15 cellular contexts compared by ENCODE assay signal in genomic region chr4:140097572-140097971, GRCh38. TPM values are rescaled to one million over a fixed set of nuclear protein-coding genes. Genes with fewer than 3 reads are reported as not detected.
DNase-seq lines count a peak whose midpoint lies in the region; ATAC-seq and TF ChIP-seq lines count a peak whose summit lies in the region.
"Had no signal": no experiment of that assay in that cellular context is flagged by ENCODE, and none has a peak within 500 bp of the region (broad histone marks: within the 10 kb centered on the region; RNA-seq: fewer than 3 reads in every experiment).

No MANE protein-coding gene starts in this region.

- H3K4me3 ChIP-seq in ACC112 (ENCODE audit: low read depth, low read length) (no peak overlapping the region), DND-41 (ENCODE audit: low read depth in 1 of 2, low read length in 2 of 2) (no peak overlapping the region), body of pancreas (no peak overlapping the region), neutrophil (ENCODE audit: low read depth in 1 of 2, low read length in 1 of 2) (no peak overlapping the region)
- H3K4me3 ChIP-seq: cardiac muscle cell, HAP-1 had no signal

- H3K9ac ChIP-seq in DND-41 (ENCODE audit: low read depth, low read length), result no peak overlapping the region

- H3K4me2 ChIP-seq in DND-41 (ENCODE audit: insufficient read depth, low read length), result no peak overlapping the region

- no peaks in the 10 kb centered on the region for H3K27me3 ChIP-seq in ACC112 (ENCODE audit: insufficient read depth, low read length)
- H3K27me3 ChIP-seq in DND-41 (ENCODE audit: insufficient read depth, low read length, poor library complexity), result no peaks in the 10 kb centered on the region
- H3K27me3 ChIP-seq in body of pancreas, result no peaks in the 10 kb centered on the region
- H3K27me3 ChIP-seq in neutrophil, result no peaks in the 10 kb centered on the region
- H3K27me3 ChIP-seq: cardiac muscle cell had no signal

- no peak for TF ChIP-seq CTCF in DND-41 (IDR thresholded peaks at IDR 0.05; ENCODE audit: borderline replicate concordance, extremely low read depth, low read length, poor library complexity, severe bottlenecking)
- no peak for TF ChIP-seq CTCF in body of pancreas (IDR thresholded peaks at IDR 0.05)
- no peak for TF ChIP-seq CTCF in neutrophil (IDR thresholded peaks at IDR 0.05)

- H3K9me3 ChIP-seq in DND-41 (ENCODE audit: insufficient read depth, low read length, severe bottlenecking), result no peaks in the 10 kb centered on the region
- H3K9me3 ChIP-seq in body of pancreas, result no peaks in the 10 kb centered on the region
- no peaks in the 10 kb centered on the region for H3K9me3 ChIP-seq in neutrophil
- H3K9me3 ChIP-seq: HAP-1 had no signal

- H3K4me1 ChIP-seq in ACC112 (ENCODE audit: control insufficient read depth, insufficient read depth, low read length, unreplicated experiment), result peaks cover 57% of the 10 kb centered on the region
- peaks cover 89% of the 10 kb centered on the region for H3K4me1 ChIP-seq in DND-41 (ENCODE audit: insufficient read depth, low read length)
- peaks cover 57% of the 10 kb centered on the region for H3K4me1 ChIP-seq in body of pancreas
- H3K4me1 ChIP-seq in neutrophil (ENCODE audit: control insufficient read depth in 1 of 2, insufficient read depth in 1 of 2, low read depth in 1 of 2, low read length in 1 of 2), result peaks cover 83 to 86% of the 10 kb centered on the region in 2 experiments

- ATAC-seq in DND-41 (ENCODE audit: insufficient read depth, low read depth), result no peak
- no peak for ATAC-seq in body of pancreas
- ATAC-seq in HG03045 (IDR thresholded peaks at IDR 0.05; ENCODE audit: unreplicated experiment), result no peak
- ATAC-seq: esophagus mucosa had no signal

- H2AFZ ChIP-seq in ACC112 (ENCODE audit: low read length, unreplicated experiment), result no peak overlapping the region
- no peak overlapping the region for H2AFZ ChIP-seq in DND-41 (ENCODE audit: low read depth, low read length)

- DNase-seq in DND-41 (no peak), body of pancreas (no peak), cortex of kidney (lab: John Stamatoyannopoulos, UW) (no peak), NCI-H2227 (lab: John Stamatoyannopoulos, UW; ENCODE audit: unreplicated experiment) (no peak), T-helper 2 cell (no peak)
- DNase-seq: CD8-positive, alpha-beta memory T cell; NCI-H1105 treated with DMSO at 0.1 percent for 48 hours; NCI-H446 treated with DMSO at 0.1 percent for 48 hours; stimulated activated CD4-positive, alpha-beta T cell treated with anti-CD3 and anti-CD28 coated beads, Interleukin-2, amount 100 ng/mL, for 24 hours had no signal

- no peaks in the 10 kb centered on the region for H4K20me1 ChIP-seq in DND-41 (ENCODE audit: insufficient read depth, low read length)

- no peak for TF ChIP-seq POLR2A in body of pancreas (IDR thresholded peaks at IDR 0.05)

- H3K36me3 ChIP-seq in ACC112 (ENCODE audit: insufficient read depth, low read length), result no peaks in the 10 kb centered on the region
- no peaks in the 10 kb centered on the region for H3K36me3 ChIP-seq in DND-41 (ENCODE audit: insufficient read depth, low read length)
- no peaks in the 10 kb centered on the region for H3K36me3 ChIP-seq in body of pancreas (replicated peaks in 1 of 2; ENCODE audit: insufficient read depth in 1 of 2, low read depth in 2 of 2)
- no peaks in the 10 kb centered on the region for H3K36me3 ChIP-seq in neutrophil
- H3K36me3 ChIP-seq: cardiac muscle cell, HAP-1 had no signal

- H3K27ac ChIP-seq in ACC112 (ENCODE audit: low read depth, low read length) (peak overlapping the region; percentile 77; the same call in 1 of the 2 replicates), DND-41 (ENCODE audit: low read length) (peak overlapping the region; percentile 15; the same call in 1 of the 2 replicates), body of pancreas (peak overlapping the region; percentile 11 to 78 (median 72)), neutrophil (peak overlapping the region; percentile 67)

- no peaks in the 10 kb centered on the region for H3K79me2 ChIP-seq in ACC112 (ENCODE audit: control insufficient read depth, insufficient read depth, low read length, unreplicated experiment)
- H3K79me2 ChIP-seq in DND-41 (ENCODE audit: insufficient read depth, low read length), result peaks cover 13% of the 10 kb centered on the region

- 38 to 52% methylated on average over 4 of the region's 4 CpGs for WGBS in body of pancreas, 2 donors

- intact Hi-C loops in body of pancreas (cut with DNase I), result no loop called here

RNA-seq across cellular contexts. Expression of gene MAML3, which starts 56.4 kb away (rescaled TPM):
- total RNA-seq in body of pancreas, result 10 to 100 TPM; 11.2 to 11.4 TPM

Comparison
In these comparisons a context has a peak if more than half of its experiments do, and no peak if none do; other contexts are left out.
1. H3K27ac ChIP-seq: peak in every context shown above with its lines; median percentile 77 in ACC112; 72 in body of pancreas; 67 in neutrophil; 15 in DND-41.